ENCODE assay signal across 32 cellular contexts in the genomic region with DNA sequence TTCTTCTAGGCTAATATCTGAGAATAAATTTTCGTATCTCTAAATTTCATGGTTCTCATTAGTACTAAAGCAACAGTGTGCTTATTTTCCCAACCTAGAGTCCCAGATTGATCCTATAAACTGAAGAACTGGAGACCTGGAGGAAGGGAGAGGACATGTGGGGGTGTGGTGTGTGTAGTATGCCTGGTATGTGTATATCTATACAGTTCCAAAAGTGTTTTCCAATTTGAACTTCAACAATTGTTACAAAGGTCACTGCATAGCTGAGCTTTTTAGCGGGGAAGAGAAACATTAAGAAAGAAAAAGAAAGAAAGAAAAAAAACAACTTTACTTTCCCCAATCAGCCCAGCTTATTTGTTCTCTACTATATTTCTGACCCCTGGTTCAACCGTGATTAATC.
"Had no signal": no experiment of that assay in that cellular context is flagged by ENCODE, and none has a peak within 500 bp of the region (broad histone marks: within the 10 kb centered on the region; RNA-seq: fewer than 3 reads in every experiment).

No MANE protein-coding gene starts in this region.

- DNase-seq: activated B cell treated with CpG ODN at 0.5 μM for 24 hours; activated CD4-positive, alpha-beta memory T cell treated with anti-CD3 and anti-CD28 coated beads for 36 hours; activated CD4-positive, alpha-beta T cell treated with anti-CD3 and anti-CD28 coated beads for 4 hours; activated CD4-positive, alpha-beta T cell treated with anti-CD3 and anti-CD28 coated beads, Interleukin-2, amount 50 U/mL, for 1 hour; activated CD4-positive, CD25-positive, alpha-beta regulatory T cell treated with anti-CD3 and anti-CD28 coated beads, Interleukin-2, amount 50 U/mL, for 72 hours; activated CD8-positive, alpha-beta memory T cell treated with anti-CD3 and anti-CD28 coated beads, Interleukin-2, amount 50 U/mL, for 4 hours; activated gamma-delta T cell treated with Interleukin-2 at 50 U/mL for 16 hours; activated naive CD4-positive, alpha-beta T cell treated with anti-CD3 and anti-CD28 coated beads for 36 hours; activated T-cell treated with anti-CD3 and anti-CD28 coated beads for 4 hours; activated T-cell treated with anti-CD3 and anti-CD28 coated beads, Interleukin-2, amount 50 U/mL, for 4 hours; anterior cingulate cortex; NCI-H1048; NCI-H1105 treated with DMSO at 0.1 percent for 48 hours; NCI-H1436; NCI-H1694; NCI-H1930; NCI-H2081 treated with DMSO at 0.1 percent for 48 hours; NCI-H345; NCI-H524 treated with DMSO at 0.1 percent for 48 hours; SHP77 treated with DMSO at 0.1 percent for 48 hours; T-cell; T-helper 2 cell; T-helper 9 cell had no signal

- H3K27ac Mint-ChIP-seq: activated B cell treated with CpG ODN at 0.5 μM for 24 hours; activated CD4-positive, alpha-beta memory T cell treated with anti-CD3 and anti-CD28 coated beads for 36 hours; activated naive CD4-positive, alpha-beta T cell treated with anti-CD3 and anti-CD28 coated beads for 36 hours; activated naive CD4-positive, alpha-beta T cell treated with anti-CD3 and anti-CD28 coated beads, Interleukin-2, amount 50 U/mL, for 72 hours; activated T-helper 1 cell treated with anti-CD3 and anti-CD28 coated beads, Interleukin-12 subunit alpha, Interleukin-12 subunit beta, Interleukin-2, Interleukin-4 antibody, amounts not matched to agents 30 ng/mL and 10 ng/mL and 1 ng/mL, durations not matched to agents 14 hours and 24 hours and 36 hours; brain; T-cell had no signal

- H3K4me1 Mint-ChIP-seq: activated B cell treated with CpG ODN at 0.5 μM for 24 hours; central memory CD8-positive, alpha-beta T cell; T-cell had no signal

- H3K27me3 Mint-ChIP-seq: activated B cell treated with CpG ODN at 0.5 μM for 24 hours; activated CD4-positive, alpha-beta memory T cell treated with anti-CD3 and anti-CD28 coated beads for 36 hours; brain; central memory CD8-positive, alpha-beta T cell; T-cell had no signal

- H3K4me3 ChIP-seq: SJSA1 had no signal

- ATAC-seq: activated naive CD4-positive, alpha-beta T cell treated with anti-CD3 and anti-CD28 coated beads, Interleukin-2, amount 50 U/mL, for 72 hours; activated T-cell treated with anti-CD3 and anti-CD28 coated beads, Interleukin-2, amount 50 U/mL, for 4 hours; Panc1; SK-N-SH treated with all-trans-retinoic acid at 6 μM for 48 hours; T-cell had no signal

- H3K27ac ChIP-seq: SJSA1, VCaP had no signal

- H3K9me3 Mint-ChIP-seq: activated naive CD4-positive, alpha-beta T cell treated with anti-CD3 and anti-CD28 coated beads for 36 hours; activated T-helper 1 cell treated with anti-CD3 and anti-CD28 coated beads, Interleukin-12 subunit alpha, Interleukin-12 subunit beta, Interleukin-2, Interleukin-4 antibody, amounts not matched to agents 30 ng/mL and 10 ng/mL and 1 ng/mL, durations not matched to agents 14 hours and 24 hours and 36 hours had no signal

- H3K36me3 ChIP-seq: SJSA1 had no signal

- H3K4me3 Mint-ChIP-seq: activated B cell treated with CpG ODN at 0.5 μM for 24 hours; activated CD4-positive, alpha-beta memory T cell treated with anti-CD3 and anti-CD28 coated beads for 36 hours; activated naive CD4-positive, alpha-beta T cell treated with anti-CD3 and anti-CD28 coated beads for 36 hours; activated T-cell treated with anti-CD3 and anti-CD28 coated beads, Interleukin-2, amount 50 U/mL, for 4 hours; activated T-helper 1 cell treated with anti-CD3 and anti-CD28 coated beads, Interleukin-12 subunit alpha, Interleukin-12 subunit beta, Interleukin-2, Interleukin-4 antibody, amounts not matched to agents 30 ng/mL and 10 ng/mL and 1 ng/mL, durations not matched to agents 14 hours and 24 hours and 36 hours; brain; central memory CD8-positive, alpha-beta T cell; T-cell had no signal

- H3K4me1 ChIP-seq: SJSA1 had no signal

- H3K9me3 ChIP-seq: SJSA1 had no signal

- H3K27me3 ChIP-seq: SJSA1 had no signal

- H3K36me3 Mint-ChIP-seq: activated CD4-positive, alpha-beta memory T cell treated with anti-CD3 and anti-CD28 coated beads for 36 hours; activated naive CD4-positive, alpha-beta T cell treated with anti-CD3 and anti-CD28 coated beads, Interleukin-2, amount 50 U/mL, for 72 hours; T-cell had no signal

- FAIRE-seq: bronchial epithelial cell had no signal
